Comparison of ENCODE assay signal across 28 cellular contexts in genomic region chr1:31615939-31616338, GRCh38. TPM values are rescaled to one million over a fixed set of nuclear protein-coding genes. Genes with fewer than 3 reads are reported as not detected.
"Had no signal": no experiment of that assay in that cellular context is flagged by ENCODE, and none has a peak within 500 bp of the region (broad histone marks: within the 10 kb centered on the region; RNA-seq: fewer than 3 reads in every experiment).

No MANE protein-coding gene starts in this region.

- H3K36me3 Mint-ChIP-seq: activated naive CD8-positive, alpha-beta T cell treated with anti-CD3 and anti-CD28 coated beads for 36 hours; natural killer cell treated with Interleukin-12 subunit alpha and Interleukin-12 subunit beta and Interleukin-15 and Interleukin-18, amount 100 ng/mL, for 72 hours had no signal

- ATAC-seq: heart right ventricle; mucosa of descending colon; natural killer cell treated with Interleukin-12 subunit alpha and Interleukin-12 subunit beta and Interleukin-15 and Interleukin-18, amount 100 ng/mL, for 72 hours; pancreas had no signal

- H3K4me1 ChIP-seq: prostate gland had no signal

- H3K27ac Mint-ChIP-seq: activated naive CD8-positive, alpha-beta T cell treated with anti-CD3 and anti-CD28 coated beads for 36 hours; dendritic cell treated with granulocyte-macrophage colony-stimulating factor and Interleukin-4, amounts not matched to agents 40 ng/mL and 50 ng/mL, for 4 days; natural killer cell treated with Interleukin-12 subunit alpha and Interleukin-12 subunit beta and Interleukin-15 and Interleukin-18, amount 100 ng/mL, for 72 hours; T-helper 1 cell treated with Interleukin-12 subunit alpha and Interleukin-12 subunit beta and Interleukin-4 antibody, amounts not matched to agents 30 μg/mL and 1 μg/mL, for 36 hours had no signal

- DNase-seq: activated CD4-positive, alpha-beta T cell treated with anti-CD3 and anti-CD28 coated beads for 4 hours; activated CD4-positive, alpha-beta T cell treated with anti-CD3 and anti-CD28 coated beads, Interleukin-2, amount 50 U/mL, for 4 hours; activated effector memory CD4-positive, alpha-beta T cell treated with Interleukin-2 at 50 U/mL for 16 hours; activated naive CD4-positive, alpha-beta T cell treated with Interleukin-2 at 50 U/mL for 16 hours; activated naive CD8-positive, alpha-beta T cell treated with anti-CD3 and anti-CD28 coated beads for 36 hours; central memory CD4-positive, alpha-beta T cell; effector CD4-positive, alpha-beta T cell; esophagus squamous epithelium; foreskin melanocyte; heart right ventricle; mucosa of descending colon; pancreas; stimulated activated CD4-positive, alpha-beta T cell treated with anti-CD3 and anti-CD28 coated beads, Interleukin-15, amount 100 ng/mL, for 24 hours; stimulated activated CD4-positive, alpha-beta T cell treated with anti-CD3 and anti-CD28 coated beads, Interleukin-2, amount 100 ng/mL, for 24 hours; stimulated activated naive CD4-positive, alpha-beta T cell; T-helper 9 cell had no signal

- H3K4me3 Mint-ChIP-seq: activated naive CD8-positive, alpha-beta T cell treated with anti-CD3 and anti-CD28 coated beads for 36 hours; dendritic cell treated with granulocyte-macrophage colony-stimulating factor and Interleukin-4, amounts not matched to agents 40 ng/mL and 50 ng/mL, for 4 days; natural killer cell treated with Interleukin-12 subunit alpha and Interleukin-12 subunit beta and Interleukin-15 and Interleukin-18, amount 100 ng/mL, for 72 hours; T-helper 1 cell treated with Interleukin-12 subunit alpha and Interleukin-12 subunit beta and Interleukin-4 antibody, amounts not matched to agents 30 μg/mL and 1 μg/mL, for 36 hours had no signal

- H3K36me3 ChIP-seq: adrenal gland, ascending aorta, esophagus squamous epithelium, heart right ventricle, pancreas, prostate gland, tibial nerve had no signal

- H3K27me3 ChIP-seq: ascending aorta, pancreas had no signal

- H3K27ac ChIP-seq: adrenal gland, ascending aorta, epithelial cell of prostate, esophagus squamous epithelium, heart right ventricle, pancreas, prostate gland, tibial nerve, VCaP had no signal

- H3K9me3 ChIP-seq: adrenal gland, ascending aorta, esophagus squamous epithelium, heart right ventricle, mucosa of descending colon, pancreas, prostate gland, tibial nerve had no signal

- H3K4me3 ChIP-seq: adrenal gland, ascending aorta, esophagus squamous epithelium, heart right ventricle, lung, mucosa of descending colon, pancreas, prostate gland, tibial nerve had no signal

- H3K9me3 Mint-ChIP-seq: activated naive CD8-positive, alpha-beta T cell treated with anti-CD3 and anti-CD28 coated beads for 36 hours; dendritic cell treated with granulocyte-macrophage colony-stimulating factor and Interleukin-4, amounts not matched to agents 40 ng/mL and 50 ng/mL, for 4 days; natural killer cell treated with Interleukin-12 subunit alpha and Interleukin-12 subunit beta and Interleukin-15 and Interleukin-18, amount 100 ng/mL, for 72 hours; T-helper 1 cell treated with Interleukin-12 subunit alpha and Interleukin-12 subunit beta and Interleukin-4 antibody, amounts not matched to agents 30 μg/mL and 1 μg/mL, for 36 hours had no signal

RNA-seq across cellular contexts. Expression of gene HCRTR1, which starts 1.6 kb away (rescaled TPM):
- total RNA-seq: activated naive CD8-positive, alpha-beta T cell treated with anti-CD3 and anti-CD28 coated beads for 36 hours; ascending aorta; kidney epithelial cell; mucosa of descending colon; myocyte; natural killer cell treated with Interleukin-12 subunit alpha and Interleukin-12 subunit beta and Interleukin-15 and Interleukin-18, amount 100 ng/mL, for 72 hours; prostate gland had no signal

RNA-seq across cellular contexts. Expression of gene TINAGL1, which starts 39.6 kb away (rescaled TPM):
- total RNA-seq: activated naive CD8-positive, alpha-beta T cell treated with anti-CD3 and anti-CD28 coated beads for 36 hours; natural killer cell treated with Interleukin-12 subunit alpha and Interleukin-12 subunit beta and Interleukin-15 and Interleukin-18, amount 100 ng/mL, for 72 hours had no signal
